Comparison of ENCODE assay signal across 10 cellular contexts in genomic region chr14:102500190-102500661, GRCh38. TPM values are rescaled to one million over a fixed set of nuclear protein-coding genes. Genes with fewer than 3 reads are reported as not detected.
DNase-seq lines count a peak whose midpoint lies in the region; ATAC-seq and TF ChIP-seq lines count a peak whose summit lies in the region.
"Had no signal": no experiment of that assay in that cellular context is flagged by ENCODE, and none has a peak within 500 bp of the region (broad histone marks: within the 10 kb centered on the region; RNA-seq: fewer than 3 reads in every experiment).

No MANE protein-coding gene starts in this region.

- no peak overlapping the region for H3K4me3 ChIP-seq in right atrium auricular region
- H3K4me3 ChIP-seq in stomach smooth muscle (ENCODE audit: low read length in 2 of 2) = no peak overlapping the region

- no peaks in the 10 kb centered on the region for H3K27me3 ChIP-seq in right atrium auricular region
- no peaks in the 10 kb centered on the region for H3K27me3 ChIP-seq in stomach smooth muscle (ENCODE audit: control insufficient read depth in 1 of 2, insufficient read depth in 2 of 2, low read length in 2 of 2)

- peak overlapping the region; percentile 82 to 93 for H3K27ac ChIP-seq in right atrium auricular region
- peak overlapping the region; percentile 67 for H3K27ac ChIP-seq in stomach smooth muscle (ENCODE audit: low read length)

- H3K9me3 ChIP-seq in right atrium auricular region = no peaks in the 10 kb centered on the region
- H3K9me3 ChIP-seq in stomach smooth muscle (ENCODE audit: control insufficient read depth in 2 of 2, low read length in 2 of 2) = no peaks in the 10 kb centered on the region

- peaks cover 0 to 55% of the 10 kb centered on the region in 2 donors for H3K4me1 ChIP-seq in right atrium auricular region
- peaks cover 6% of the 10 kb centered on the region for H3K4me1 ChIP-seq in stomach smooth muscle (ENCODE audit: control insufficient read depth, insufficient read depth, low read length)

- ATAC-seq in HG03045 (IDR thresholded peaks at IDR 0.05; ENCODE audit: unreplicated experiment) (no peak), GM21737 (IDR thresholded peaks at IDR 0.05; ENCODE audit: unreplicated experiment) (no peak)

- no peak for TF ChIP-seq CTCF in right atrium auricular region (IDR thresholded peaks at IDR 0.05)

- DNase-seq in HT1080 (ENCODE audit: low read depth) = peak; percentile 52
- peak; percentile 50 for DNase-seq in astrocyte of the hippocampus (ENCODE audit: low read depth, low spot score)
- DNase-seq in right atrium auricular region (ENCODE audit: low spot score) = peak; percentile 93
- no peak for DNase-seq in GDM1 (lab: John Stamatoyannopoulos, UW)
- DNase-seq in NCI-H524 (lab: John Stamatoyannopoulos, UW) = no peak
- DNase-seq: OCI-M1; stimulated activated naive CD4-positive, alpha-beta T cell treated with Interleukin-2 at 50 U/mL for 16 hours had no signal

- peaks cover 22% of the 10 kb centered on the region for H3K36me3 ChIP-seq in right atrium auricular region
- H3K36me3 ChIP-seq in stomach smooth muscle (ENCODE audit: control insufficient read depth in 2 of 2, insufficient read depth in 2 of 2, low read length in 2 of 2) = peaks cover 14 to 21% of the 10 kb centered on the region in 2 donors

- peak overlapping the region in 1 of 2 donors; percentile 21 for H3K9ac ChIP-seq in stomach smooth muscle (ENCODE audit: low read length in 2 of 2)

RNA-seq across cellular contexts. Expression of gene ANKRD9, which starts 9.3 kb away (rescaled TPM):
- 13.0 and 15.0 TPM in 2 replicates for total RNA-seq in HT1080 (2014; rRNA removed; shearing (Covaris generic))
- polyA plus RNA-seq in HT1080 (2015; cell fraction: cytosol; rRNA removed) = 10.1 and 13.6 TPM in 2 replicates
- polyA plus RNA-seq in HT1080 (2015; cell fraction: nucleus; rRNA removed) = 24.3 and 27.6 TPM in 2 replicates
- total RNA-seq in right atrium auricular region = 100 to 1,000 TPM; 144 to 158 TPM

Comparison
In these comparisons a context has a peak if more than half of its experiments do, and no peak if none do; other contexts are left out.
1. DNase-seq: peak in HT1080 (single experiment), astrocyte of the hippocampus (single experiment) and right atrium auricular region (single experiment); none in GDM1 (single experiment) and NCI-H524 (0 of 2).